1 cellular context compared by ENCODE assay signal in genomic region chr20:51156041-51156795, GRCh38.
A peak's percentile ranks its signal among the peaks of the same experiment; 100 is the strongest.
TF ChIP-seq lines count a peak whose summit lies in the region.

No MANE protein-coding gene starts in this region.

TF ChIP-seq in SK-N-SH, 30 proteins besides CTCF, POLR2A, EP300 and RAD21 (continued from another document):
- TF ChIP-seq ZBTB33 (IDR thresholded peaks at IDR 0.05; ENCODE audit: borderline replicate concordance, low read depth): no peak
- peak; percentile 41; the same call in 1 of the 2 replicates for TF ChIP-seq SMC3 (IDR thresholded peaks at IDR 0.05; ENCODE audit: low read depth, low read length)
- no peak for TF ChIP-seq RXRA (IDR thresholded peaks at IDR 0.05; ENCODE audit: borderline replicate concordance, low read depth)
- no peak for TF ChIP-seq JUND (IDR thresholded peaks at IDR 0.05)
- TF ChIP-seq REST (IDR thresholded peaks at IDR 0.05; ENCODE audit: low read depth, low read length): no peak
- no peak for TF ChIP-seq EZH2phosphoT487 (IDR thresholded peaks at IDR 0.05; ENCODE audit: borderline replicate concordance, low read depth)
- TF ChIP-seq USF2 (IDR thresholded peaks at IDR 0.05; ENCODE audit: borderline replicate concordance, low read depth, low read length): peak; percentile 43; the same call in 1 of the 2 replicates
- no peak for TF ChIP-seq GABPA (IDR thresholded peaks at IDR 0.05; ENCODE audit: low read depth)
- TF ChIP-seq MAX (IDR thresholded peaks at IDR 0.05; ENCODE audit: low read depth): no peak
- TF ChIP-seq TCF12 (IDR thresholded peaks at IDR 0.05): peak; percentile 72
- peak; percentile 97 for TF ChIP-seq RCOR1 (IDR thresholded peaks at IDR 0.05; ENCODE audit: low read length)
